In genomic region chr22:32281092-32281491, GRCh38 we compare ENCODE assay signal across 18 cellular contexts. TPM values are rescaled to one million over a fixed set of nuclear protein-coding genes. Genes with fewer than 3 reads are reported as not detected.
DNase-seq lines count a peak whose midpoint lies in the region; ATAC-seq and TF ChIP-seq lines count a peak whose summit lies in the region.
"Had no signal": no experiment of that assay in that cellular context is flagged by ENCODE, and none has a peak within 500 bp of the region (broad histone marks: within the 10 kb centered on the region; RNA-seq: fewer than 3 reads in every experiment).

No MANE protein-coding gene starts in this region.

- peaks cover 3% of the 10 kb centered on the region for H3K4me1 ChIP-seq in mesenchymal stem cell (ENCODE audit: control insufficient read depth, insufficient read depth, low read depth, low read length)
- H3K4me1 ChIP-seq in gastroesophageal sphincter: no peaks in the 10 kb centered on the region
- H3K4me1 ChIP-seq: right atrium auricular region had no signal

- TF ChIP-seq CTCF in brain microvascular endothelial cell (IDR thresholded peaks at IDR 0.05; ENCODE audit: low read depth, low read length, missing control alignments) (no peak), gastroesophageal sphincter (IDR thresholded peaks at IDR 0.05) (no peak)

- no peaks in the 10 kb centered on the region for H3K36me3 ChIP-seq in brain microvascular endothelial cell (replicated peaks)
- H3K36me3 ChIP-seq in mesenchymal stem cell (ENCODE audit: control insufficient read depth in 1 of 2, insufficient read depth in 2 of 2, low read depth in 1 of 2, low read length in 2 of 2): no peaks in the 10 kb centered on the region
- no peaks in the 10 kb centered on the region for H3K36me3 ChIP-seq in gastroesophageal sphincter
- H3K36me3 ChIP-seq: esophagus squamous epithelium, right atrium auricular region had no signal

- ATAC-seq in gastroesophageal sphincter: no peak
- ATAC-seq in HG03108 (IDR thresholded peaks at IDR 0.05; ENCODE audit: unreplicated experiment): no peak
- no peak for ATAC-seq in Right ventricle myocardium inferior
- ATAC-seq: activated CD8-positive, alpha-beta T cell treated with anti-CD3 and anti-CD28 coated beads for 36 hours; stimulated activated naive CD8-positive, alpha-beta T cell treated with anti-CD3 and anti-CD28 coated beads, Interleukin-15, amount 100 ng/mL, for 72 hours had no signal

- DNase-seq in COLO829 (ENCODE audit: low spot score): peak; percentile 27
- DNase-seq in HT1080 (ENCODE audit: low read depth): peak; percentile 75
- peak; percentile 59 for DNase-seq in brain microvascular endothelial cell
- no peak for DNase-seq in mesenchymal stem cell
- no peak for DNase-seq in NCI-H524 treated with DMSO at 0.1 percent for 48 hours (lab: John Stamatoyannopoulos, UW)
- no peak for DNase-seq in Right ventricle myocardium inferior (ENCODE audit: missing footprints)
- DNase-seq: activated CD8-positive, alpha-beta T cell treated with anti-CD3 and anti-CD28 coated beads for 36 hours; activated gamma-delta T cell treated with Interleukin-2 at 50 U/mL for 16 hours; central memory CD4-positive, alpha-beta T cell; esophagus squamous epithelium; NCI-H1417 treated with DMSO at 0.1 percent for 48 hours; NCI-H526; stimulated activated naive CD8-positive, alpha-beta T cell treated with anti-CD3 and anti-CD28 coated beads, Interleukin-15, amount 100 ng/mL, for 72 hours; T1000 had no signal

- no peak for TF ChIP-seq EP300 in gastroesophageal sphincter (IDR thresholded peaks at IDR 0.05)

- H3K27ac ChIP-seq in brain microvascular endothelial cell (no peak overlapping the region), mesenchymal stem cell (ENCODE audit: low read length, poor library complexity, severe bottlenecking) (no peak overlapping the region), gastroesophageal sphincter (no peak overlapping the region)
- H3K27ac ChIP-seq: C4-2B, esophagus squamous epithelium, right atrium auricular region had no signal

- no peak overlapping the region for H2BK15ac ChIP-seq in mesenchymal stem cell (ENCODE audit: low read depth, poor library complexity, severe bottlenecking)

- no peak overlapping the region for H3K14ac ChIP-seq in mesenchymal stem cell (ENCODE audit: low read length in 2 of 2)

- peak overlapping the region; percentile 52 for H3K4me2 ChIP-seq in mesenchymal stem cell (ENCODE audit: low read length, poor library complexity, severe bottlenecking)

- no peak overlapping the region for H3K9ac ChIP-seq in mesenchymal stem cell (ENCODE audit: low read length)

- no peak for TF ChIP-seq POLR2A in gastroesophageal sphincter (IDR thresholded peaks at IDR 0.05)

- no peak overlapping the region for H3K4me3 ChIP-seq in brain microvascular endothelial cell (ENCODE audit: low read depth, low read length)
- H3K4me3 ChIP-seq in mesenchymal stem cell (ENCODE audit: insufficient read depth in 1 of 2, low read depth in 1 of 2, low read length in 2 of 2): no peak overlapping the region
- H3K4me3 ChIP-seq in gastroesophageal sphincter: no peak overlapping the region
- H3K4me3 ChIP-seq: esophagus squamous epithelium, right atrium auricular region had no signal

- in situ Hi-C loops in brain microvascular endothelial cell (cut with HindIII; ENCODE audit: low pct_ligation_motif_present, low sequenced_read_pairs): no loop called here

- H2AFZ ChIP-seq in mesenchymal stem cell (ENCODE audit: low read depth, low read length): no peak overlapping the region

- H4K8ac ChIP-seq in mesenchymal stem cell (ENCODE audit: low read length): no peak overlapping the region

- H4K91ac ChIP-seq in mesenchymal stem cell (ENCODE audit: low read length): no peak overlapping the region

- no peaks in the 10 kb centered on the region for H3K9me3 ChIP-seq in mesenchymal stem cell (ENCODE audit: control insufficient read depth, low read length)
- H3K9me3 ChIP-seq in gastroesophageal sphincter: peaks cover 0 to 10% (median 0%) of the 10 kb centered on the region in 3 donors
- H3K9me3 ChIP-seq: esophagus squamous epithelium, right atrium auricular region had no signal

- H3K23ac ChIP-seq in mesenchymal stem cell (ENCODE audit: low read length in 2 of 2): no peak overlapping the region

- H3K79me1 ChIP-seq in mesenchymal stem cell (replicated peaks; ENCODE audit: low read length, poor library complexity, severe bottlenecking): no peaks in the 10 kb centered on the region

- H3K27me3 ChIP-seq in brain microvascular endothelial cell (replicated peaks) (no peaks in the 10 kb centered on the region), mesenchymal stem cell (ENCODE audit: control insufficient read depth in 1 of 2, insufficient read depth in 1 of 2, low read length in 2 of 2) (peaks cover 0 to 22% of the 10 kb centered on the region in 2 experiments), gastroesophageal sphincter (peaks cover 35% of the 10 kb centered on the region)
- H3K27me3 ChIP-seq: right atrium auricular region had no signal

- H2BK5ac ChIP-seq in mesenchymal stem cell (ENCODE audit: low read depth, low read length, poor library complexity, severe bottlenecking): no peak overlapping the region

- intact Hi-C loops in Right ventricle myocardium inferior (cut with DNase I): no loop called here

- H3K4ac ChIP-seq in mesenchymal stem cell (ENCODE audit: low read depth in 1 of 2, low read length in 2 of 2): no peak overlapping the region

- no peak overlapping the region for H3K18ac ChIP-seq in mesenchymal stem cell (ENCODE audit: low read depth in 1 of 2, low read length in 2 of 2)

- 56% methylated on average over 10 of the region's 10 CpGs for WGBS in mesenchymal stem cell
- 6% methylated on average over 7 of the region's 10 CpGs; no CpG with 5 or more reads in 1 of the 2 donors for WGBS in gastroesophageal sphincter (ENCODE audit: low coverage in 1 of 2), 2 donors

- H2AK5ac ChIP-seq in mesenchymal stem cell (ENCODE audit: low read length, severe bottlenecking): no peak overlapping the region

- H2BK120ac ChIP-seq in mesenchymal stem cell (ENCODE audit: low read depth, low read length): no peak overlapping the region

- H2BK12ac ChIP-seq in mesenchymal stem cell (ENCODE audit: low read length in 2 of 2): no peak overlapping the region

RNA-seq across cellular contexts. Expression of gene SLC5A4, which starts 25.9 kb away (rescaled TPM):
- 0.53 and 1.2 TPM in 2 replicates for total RNA-seq in HT1080 (2014; rRNA removed; shearing (Covaris generic))
- polyA plus RNA-seq in HT1080 (2015; cell fraction: cytosol; rRNA removed): 0.78 and 0.92 TPM in 2 replicates
- polyA plus RNA-seq in HT1080 (2015; cell fraction: nucleus; rRNA removed): 0.97 and 1.6 TPM in 2 replicates
- polyA plus RNA-seq in mesenchymal stem cell (2013, experiment 1 of 2): not detected
- not detected for polyA plus RNA-seq in mesenchymal stem cell (2013, experiment 2 of 2)
- under 1 TPM in 2 of 4 donors, not detected in 2; 0.39 to 0.78 TPM for total RNA-seq in gastroesophageal sphincter
- not detected for total RNA-seq in Right ventricle myocardium inferior
- total RNA-seq: activated CD8-positive, alpha-beta T cell treated with anti-CD3 and anti-CD28 coated beads for 36 hours had no signal

Comparison
In these comparisons a context has a peak if more than half of its experiments do, and no peak if none do; other contexts are left out.
1. DNase-seq: peak in COLO829 (single experiment), HT1080 (single experiment) and brain microvascular endothelial cell (single experiment); none in mesenchymal stem cell (single experiment), NCI-H524 treated with DMSO at 0.1 percent for 48 hours (single experiment) and Right ventricle myocardium inferior (single experiment).